ENCODE assay signal across 8 cellular contexts in the genomic region with DNA sequence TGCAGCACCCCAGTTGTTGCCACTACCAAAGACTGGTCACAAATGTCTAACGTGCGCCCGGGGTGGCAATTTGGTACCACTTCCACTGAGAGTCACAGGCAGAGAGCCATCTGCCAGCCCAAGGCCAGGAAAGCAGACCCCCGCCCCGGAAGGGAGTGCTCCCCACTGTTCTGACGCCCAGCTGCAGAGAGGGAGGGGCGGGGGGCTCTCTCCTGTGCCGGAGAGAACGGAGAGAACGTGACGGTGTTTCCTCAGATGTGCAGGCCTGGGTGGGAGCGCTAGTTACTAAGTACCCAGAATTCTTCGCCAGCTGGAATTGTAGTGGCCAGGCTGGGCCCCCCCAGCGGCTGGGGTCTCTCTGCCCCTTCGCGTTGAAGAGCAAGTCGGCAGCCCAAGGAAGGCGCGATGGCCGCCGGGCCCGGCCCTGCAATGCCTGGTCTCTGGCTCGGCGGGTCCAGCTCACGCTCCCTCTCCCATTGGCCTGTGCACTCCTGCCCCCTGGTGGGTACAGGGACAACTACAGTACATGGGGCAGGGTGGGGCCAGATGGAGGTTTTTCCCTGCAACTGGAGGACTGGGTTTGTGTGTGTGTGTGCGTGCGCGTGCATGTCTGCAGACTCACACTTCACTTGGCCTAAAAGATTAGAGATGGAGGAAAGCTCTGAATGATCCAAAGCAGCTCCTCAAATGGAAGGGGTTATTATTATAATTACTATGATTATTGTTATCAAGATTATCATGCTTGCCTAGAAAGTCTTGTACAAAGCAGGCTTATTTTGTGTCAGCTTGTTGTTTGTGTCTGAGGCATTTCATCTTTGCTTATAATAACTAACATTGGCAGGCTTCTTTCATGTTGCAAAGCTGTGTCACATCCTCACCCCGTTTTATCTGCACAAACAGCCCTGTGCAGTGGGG.
A peak's percentile ranks its signal among the peaks of the same experiment; 100 is the strongest.
DNase-seq lines count a peak whose midpoint lies in the region; ATAC-seq, FAIRE-seq and TF ChIP-seq lines count a peak whose summit lies in the region.

No MANE protein-coding gene starts in this region.

- H3K27ac ChIP-seq in 22Rv1 = no peak overlapping the region
- no peak overlapping the region for H3K27ac ChIP-seq in kidney (ENCODE audit: low read depth in 2 of 2, low read length in 2 of 2)

- H3K9me3 ChIP-seq in kidney (ENCODE audit: control insufficient read depth in 1 of 2, low read length in 2 of 2) = no peaks in the 10 kb centered on the region

- peak overlapping the region in 1 of 2 donors; percentile 15 for H3K9ac ChIP-seq in kidney (ENCODE audit: low read length in 2 of 2)

- DNase-seq in GM18507 (ENCODE audit: extremely low spot score, insufficient read length, low read depth) = peak; percentile 79
- peak; percentile 94 for DNase-seq in NCI-H2227 (lab: John Stamatoyannopoulos, UW; ENCODE audit: unreplicated experiment)
- DNase-seq in activated CD4-positive, alpha-beta T cell treated with anti-CD3 and anti-CD28 coated beads for 4 hours = peak; percentile 66 to 79
- DNase-seq in cerebellum (ENCODE audit: low spot score) = peak; percentile 93
- DNase-seq in kidney = peak; percentile 92
- DNase-seq in stimulated activated CD4-positive, alpha-beta T cell treated with anti-CD3 and anti-CD28 coated beads, Interleukin-1b, Interleukin-23, amount 100 ng/mL, for 1 hour (ENCODE audit: low read depth in 2 of 2) = peak; percentile 59 to 64

- intact Hi-C loops in kidney (cut with DNase I) = loop anchor here (10.0 kb wide), 1 partner anchor 373 kb away; no protein-coding TSS in a partner anchor

- H3K4me1 ChIP-seq in kidney (ENCODE audit: control insufficient read depth in 1 of 2, insufficient read depth in 1 of 2, low read depth in 1 of 2, low read length in 2 of 2) = peaks cover 0 to 4% of the 10 kb centered on the region in 2 donors

- FAIRE-seq in GM18507 (lab: Jason Lieb, UNC) = peak; percentile 81
- no peak for FAIRE-seq in kidney (lab: Jason Lieb, UNC)

- H3K36me3 ChIP-seq in kidney (ENCODE audit: control insufficient read depth in 1 of 2, insufficient read depth in 2 of 2, low read length in 2 of 2) = no peaks in the 10 kb centered on the region

- TF ChIP-seq CTCF in 22Rv1 (IDR thresholded peaks at IDR 0.05) (peak; percentile 94), kidney (IDR thresholded peaks at IDR 0.05; ENCODE audit: borderline replicate concordance, extremely low read depth, insufficient read depth) (peak; percentile 96)

- H3K4me3 ChIP-seq in kidney (ENCODE audit: low read length in 2 of 2) = no peak overlapping the region

- ATAC-seq in HG03025 (IDR thresholded peaks at IDR 0.05; ENCODE audit: low FRiP score, unreplicated experiment) = peak; percentile 89
